Comparison of ENCODE assay signal across 1 cellular context in genomic region chr11:11025087-11025486, GRCh38.
TF ChIP-seq lines count a peak whose summit lies in the region.

No MANE protein-coding gene starts in this region.

TF ChIP-seq in SK-N-SH treated with all-trans-retinoic acid at 6 μM for 48 hours, 23 proteins besides CTCF, POLR2A, EP300 and RAD21 (continued from another document):
- TF ChIP-seq CSRNP3 (CRISPR knock-in tag; IDR thresholded peaks at IDR 0.05) (no peak), PPARA (CRISPR knock-in tag; IDR thresholded peaks at IDR 0.05; ENCODE audit: borderline replicate concordance) (no peak), ZNF565 (CRISPR knock-in tag; conservative IDR thresholded peaks at IDR 0.05; ENCODE audit: low read depth) (no peak), ZFP3 (CRISPR knock-in tag; IDR thresholded peaks at IDR 0.05) (no peak), BACH2 (CRISPR knock-in tag; IDR thresholded peaks at IDR 0.05; ENCODE audit: borderline replicate concordance) (no peak), PATZ1 (CRISPR knock-in tag; IDR thresholded peaks at IDR 0.05; ENCODE audit: borderline replicate concordance) (no peak), OSR1 (CRISPR knock-in tag; IDR thresholded peaks at IDR 0.05) (no peak), TCF4 (CRISPR knock-in tag; IDR thresholded peaks at IDR 0.05; ENCODE audit: borderline replicate concordance) (no peak), CSDC2 (CRISPR knock-in tag; IDR thresholded peaks at IDR 0.05) (no peak), ZNF70 (CRISPR knock-in tag; IDR thresholded peaks at IDR 0.05) (no peak), ISL1 (CRISPR knock-in tag; IDR thresholded peaks at IDR 0.05) (no peak), SNAI2 (CRISPR knock-in tag; IDR thresholded peaks at IDR 0.05) (no peak), POU6F1 (CRISPR knock-in tag; IDR thresholded peaks at IDR 0.05; ENCODE audit: borderline replicate concordance, low read depth) (no peak), ZFP30 (CRISPR knock-in tag; IDR thresholded peaks at IDR 0.05) (no peak)
TF ChIP-seq in SK-N-SH treated with all-trans-retinoic acid at 6 μM for 48 hours: peak in this region for 0.
